ENCODE assay signal across 9 cellular contexts in genomic region chr1:51329443-51330325, GRCh38. TPM values are rescaled to one million over a fixed set of nuclear protein-coding genes. Genes with fewer than 3 reads are reported as not detected.
A peak's percentile ranks its signal among the peaks of the same experiment; 100 is the strongest.
DNase-seq lines count a peak whose midpoint lies in the region; ATAC-seq and TF ChIP-seq lines count a peak whose summit lies in the region.
"Had no signal": no experiment of that assay in that cellular context is flagged by ENCODE, and none has a peak within 500 bp of the region (broad histone marks: within the 10 kb centered on the region; RNA-seq: fewer than 3 reads in every experiment).

No MANE protein-coding gene starts in this region.

- H3K9me3 ChIP-seq in HEK293 (ENCODE audit: control insufficient read depth, insufficient read depth, low read depth, low read length) (no peaks in the 10 kb centered on the region), Panc1 (ENCODE audit: control insufficient read depth, insufficient read depth, low read depth, low read length) (no peaks in the 10 kb centered on the region), heart left ventricle (no peaks in the 10 kb centered on the region), sigmoid colon (no peaks in the 10 kb centered on the region)

- peaks cover 6% of the 10 kb centered on the region; the same call in 1 of the 2 replicates for H3K4me1 ChIP-seq in HEK293 (ENCODE audit: control insufficient read depth, insufficient read depth, low read length)
- H3K4me1 ChIP-seq in Panc1 (ENCODE audit: control insufficient read depth, insufficient read depth, low read length), result peaks cover 18% of the 10 kb centered on the region
- peaks cover 0 to 42% (median 14%) of the 10 kb centered on the region in 12 donors for H3K4me1 ChIP-seq in heart left ventricle
- peaks cover 0 to 14% (median 10%) of the 10 kb centered on the region in 4 donors for H3K4me1 ChIP-seq in sigmoid colon

- peak in 1 of 2 donors; percentile 23 for TF ChIP-seq POLR2A in heart left ventricle (IDR thresholded peaks at IDR 0.05)
- TF ChIP-seq POLR2A in sigmoid colon (IDR thresholded peaks at IDR 0.05), result peak in 1 of 2 donors; percentile 40

- BruUV-seq in Panc1 (replicated peaks; lab: Mats Ljungman, UMichigan), result no TSS peak

- TF ChIP-seq CTCF in HEK293 (tag by site-specific recombination; IDR thresholded peaks at IDR 0.05), result no peak
- no peak for TF ChIP-seq CTCF in Panc1 (IDR thresholded peaks at IDR 0.05)
- TF ChIP-seq CTCF in heart left ventricle (IDR thresholded peaks at IDR 0.05), result no peak
- TF ChIP-seq CTCF in sigmoid colon (IDR thresholded peaks at IDR 0.05), result no peak

- WGBS in heart left ventricle, 4 donors, result 33 to 58% (median 40%) methylated on average over 15 to 26 of the region's 26 CpGs
- 9 to 33% methylated on average over 26 of the region's 26 CpGs for WGBS in sigmoid colon, 2 donors

- no peak for DNase-seq in Panc1 (ENCODE audit: low read depth, low spot score)
- peak in 4 of 5 donors; percentile 65 to 86 (median 80) for DNase-seq in heart left ventricle
- peak; percentile 46 for DNase-seq in sigmoid colon
- no peak for DNase-seq in central memory CD4-positive, alpha-beta T cell

- no peaks in the 10 kb centered on the region for H3K27me3 ChIP-seq in Panc1 (ENCODE audit: control insufficient read depth, insufficient read depth, low read length)
- H3K27me3 ChIP-seq in heart left ventricle, result peaks cover 0 to 16% (median 0%) of the 10 kb centered on the region in 9 donors
- H3K27me3 ChIP-seq in sigmoid colon, result peaks cover 0 to 15% (median 7%) of the 10 kb centered on the region in 3 donors

- POLR2A ChIA-PET in HEK293 (lab: Yijun Ruan, JAX) (interaction anchor here (1.4 kb wide), 1 partner anchor 360 kb away, joined by 4 read pairs; the partner anchor contains the start of gene CDKN2C), Panc1 (lab: Charles Lee) (no interaction called here)

- in situ Hi-C loops in Panc1 (cut with HindIII; ENCODE audit: low pct_unique_long_range_greater_than_20kb, low sequenced_read_pairs), result no loop called here

- intact Hi-C loops in Panc1 (cut with micrococcal nuclease; ENCODE audit: unreplicated experiment), result no loop called here
- intact Hi-C loops in heart left ventricle (cut with DNase I), result loop anchor here in 1 of 10 donors (10.0 kb wide), 1 partner anchor 205 kb away; no protein-coding TSS in a partner anchor
- intact Hi-C loops in sigmoid colon (cut with DNase I), result no loop called here

- no peaks in the 10 kb centered on the region for H3K36me3 ChIP-seq in HEK293 (ENCODE audit: control insufficient read depth in 2 of 2, insufficient read depth in 1 of 2, low read length in 2 of 2)
- H3K36me3 ChIP-seq in Panc1 (ENCODE audit: control insufficient read depth, insufficient read depth, low read length), result no peaks in the 10 kb centered on the region
- no peaks in the 10 kb centered on the region for H3K36me3 ChIP-seq in heart left ventricle
- H3K36me3 ChIP-seq in sigmoid colon, result no peaks in the 10 kb centered on the region

- peak; percentile 17; the same call in 1 of the 2 replicates for ATAC-seq in Panc1
- peak; percentile 72 to 81 (median 76) for ATAC-seq in heart left ventricle
- no peak for ATAC-seq in HG03108 (IDR thresholded peaks at IDR 0.05; ENCODE audit: unreplicated experiment)
- no peak for ATAC-seq in HG03159 (IDR thresholded peaks at IDR 0.05; ENCODE audit: unreplicated experiment)
- ATAC-seq in GM21825 (IDR thresholded peaks at IDR 0.05; ENCODE audit: unreplicated experiment), result no peak

- H3K27ac ChIP-seq in HEK293 (ENCODE audit: extremely low read depth, low read depth, low read length), result peak overlapping the region; percentile 81; the same call in 1 of the 2 replicates
- H3K27ac ChIP-seq in Panc1 (ENCODE audit: low read length), result no peak overlapping the region
- H3K27ac ChIP-seq in heart left ventricle, result peak overlapping the region in 11 of 12 donors; percentile 27 to 90 (median 69)
- H3K27ac ChIP-seq in sigmoid colon, result no peak overlapping the region
- H3K27ac ChIP-seq: HL-60 had no signal

- H3K4me3 ChIP-seq in HEK293 (ENCODE audit: low read depth, low read length), result peak overlapping the region; percentile 42
- H3K4me3 ChIP-seq in Panc1 (ENCODE audit: low read depth in 2 of 2, low read length in 2 of 2), result peak overlapping the region; percentile 5 to 32; a peak in 2 of 4 replicates
- peak overlapping the region in 9 of 12 donors; percentile 28 to 69 (median 39) for H3K4me3 ChIP-seq in heart left ventricle
- H3K4me3 ChIP-seq in sigmoid colon, result peak overlapping the region in 3 of 4 donors; percentile 43 to 54 (median 52)

- TF ChIP-seq EP300 in sigmoid colon (IDR thresholded peaks at IDR 0.05), result no peak

- CTCF ChIA-PET in HEK293 (lab: Yijun Ruan, JAX) (interaction anchor here (1.3 kb wide), 1 partner anchor 33 kb away, joined by 4 read pairs; no protein-coding TSS in a partner anchor), Panc1 (lab: Charles Lee) (no interaction called here)

TF ChIP-seq in HEK293, 187 proteins besides CTCF, POLR2A, EP300 and RAD21 (continues in another document):
- no peak for TF ChIP-seq ZNF221 (tag by site-specific recombination; IDR thresholded peaks at IDR 0.05; ENCODE audit: borderline replicate concordance)
- no peak for TF ChIP-seq ZBTB11 (tag by site-specific recombination; conservative IDR thresholded peaks at IDR 0.05; ENCODE audit: low read depth)
- no peak for TF ChIP-seq ZNF394 (tag by site-specific recombination; IDR thresholded peaks at IDR 0.05; ENCODE audit: borderline replicate concordance)
- TF ChIP-seq ZNF398 (tag by site-specific recombination; IDR thresholded peaks at IDR 0.05), result no peak
- no peak for TF ChIP-seq ZNF324 (tag by site-specific recombination; IDR thresholded peaks at IDR 0.05)
- no peak for TF ChIP-seq ZEB2 (tag by site-specific recombination; IDR thresholded peaks at IDR 0.05)
- no peak for TF ChIP-seq ZNF214 (tag by site-specific recombination; IDR thresholded peaks at IDR 0.05; ENCODE audit: borderline replicate concordance)
- no peak for TF ChIP-seq ZNF777 (tag by site-specific recombination; IDR thresholded peaks at IDR 0.05; ENCODE audit: borderline replicate concordance)
- TF ChIP-seq OSR2 (tag by site-specific recombination; IDR thresholded peaks at IDR 0.05), result no peak
- TF ChIP-seq ZNF670 (tag by site-specific recombination; IDR thresholded peaks at IDR 0.05; ENCODE audit: low read depth), result no peak
- no peak for TF ChIP-seq ELK4 (IDR thresholded peaks at IDR 0.05; ENCODE audit: borderline replicate concordance, low read depth, low read length)
- no peak for TF ChIP-seq ZNF169 (tag by site-specific recombination; IDR thresholded peaks at IDR 0.05)

RNA-seq across cellular contexts. Expression of gene TTC39A, which starts 0.7 kb away (rescaled TPM):
- 8.3 TPM for total RNA-seq in Panc1 (2021; ENCODE audit: unreplicated experiment)
- polyA plus RNA-seq in Panc1 (2012; ENCODE audit: insufficient read length), result 10.3 TPM
- 10 to 100 TPM; 14.5 to 29.2 (median 23.5) TPM for total RNA-seq in heart left ventricle
- 10 to 100 TPM in 1 of 2 donors, 1 to 10 TPM in 1; 8.4 to 16.0 TPM for polyA plus RNA-seq in heart left ventricle
- total RNA-seq in sigmoid colon, result 1 to 10 TPM in 1 of 4 donors, under 1 TPM in 2, not detected in 1; under 0.01 to 1.4 (median 0.14) TPM
- 10 to 100 TPM; 31.2 to 71.7 (median 65.5) TPM for polyA plus RNA-seq in sigmoid colon

Comparison
In these comparisons a context has a peak if more than half of its experiments do, and no peak if none do; other contexts are left out.
1. H3K27ac ChIP-seq: peak in HEK293 (single experiment) and heart left ventricle (11 of 12); none in Panc1 (single experiment) and sigmoid colon (0 of 4).
2. ATAC-seq: peak in Panc1 (single experiment) and heart left ventricle (4 of 4); none in HG03108 (single experiment), HG03159 (single experiment) and GM21825 (single experiment).
3. DNase-seq: peak in heart left ventricle (4 of 5) and sigmoid colon (single experiment); none in Panc1 (single experiment) and central memory CD4-positive, alpha-beta T cell (single experiment).
4. Peak in every context shown above with its lines, with median percentiles within 50 percentile points of each other: H3K4me3 ChIP-seq.